Comparison of ENCODE assay signal across 20 cellular contexts in the genomic region with DNA sequence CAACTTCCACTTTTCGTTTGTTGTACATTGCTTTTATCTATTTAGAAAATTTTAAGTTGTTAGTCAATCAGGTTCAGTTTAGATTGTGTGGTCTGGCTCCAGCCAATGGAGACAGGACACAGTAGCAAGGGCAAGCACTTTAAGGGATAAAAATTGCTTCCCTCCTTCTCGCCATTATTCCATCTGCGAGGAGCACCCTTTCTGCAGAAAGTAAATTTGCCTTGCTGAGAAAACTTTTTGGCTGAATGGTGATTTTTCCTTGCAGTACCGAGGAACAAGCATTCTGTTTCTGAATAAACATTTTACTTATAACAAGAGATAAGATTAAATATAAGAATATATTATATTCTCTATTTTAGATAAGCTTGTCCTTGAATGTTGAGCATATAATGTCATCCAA. TPM values are rescaled to one million over a fixed set of nuclear protein-coding genes. Genes with fewer than 3 reads are reported as not detected.
DNase-seq lines count a peak whose midpoint lies in the region; ATAC-seq, FAIRE-seq and TF ChIP-seq lines count a peak whose summit lies in the region.
"Had no signal": no experiment of that assay in that cellular context is flagged by ENCODE, and none has a peak within 500 bp of the region (broad histone marks: within the 10 kb centered on the region; RNA-seq: fewer than 3 reads in every experiment).

No MANE protein-coding gene starts in this region.

- H3K9me3 Mint-ChIP-seq in activated CD8-positive, alpha-beta T cell treated with anti-CD3 and anti-CD28 coated beads for 36 hours = peaks cover 20% of the 10 kb centered on the region
- H3K9me3 Mint-ChIP-seq in Caco-2 (ENCODE audit: unreplicated experiment) = peaks cover 63% of the 10 kb centered on the region

- no peaks in the 10 kb centered on the region for H3K79me2 ChIP-seq in HepG2 (ENCODE audit: insufficient read depth, low read length)

- H3K4me3 ChIP-seq in HepG2 (replicated peaks in 1 of 3; ENCODE audit: insufficient read depth in 1 of 3, low read depth in 2 of 3, low read length in 3 of 3) = no peak overlapping the region
- no peak overlapping the region for H3K4me3 ChIP-seq in right lobe of liver
- H3K4me3 ChIP-seq in adipocyte (ENCODE audit: low read length) = peak overlapping the region; percentile 2
- H3K4me3 ChIP-seq in Caco-2 (ENCODE audit: low read depth, low read length) = no peak overlapping the region
- H3K4me3 ChIP-seq: A549 had no signal

- H3K27ac ChIP-seq in HepG2 (ENCODE audit: extremely low read length, insufficient read depth, low read length) (no peak overlapping the region), right lobe of liver (no peak overlapping the region)
- H3K27ac ChIP-seq: A549 had no signal

- peaks cover 5% of the 10 kb centered on the region for H3K36me3 Mint-ChIP-seq in activated CD8-positive, alpha-beta T cell treated with anti-CD3 and anti-CD28 coated beads for 36 hours (ENCODE audit: low read depth)
- no peaks in the 10 kb centered on the region for H3K36me3 Mint-ChIP-seq in Caco-2 (ENCODE audit: insufficient read depth, unreplicated experiment)

- FAIRE-seq in HepG2 (lab: Jason Lieb, UNC) = no peak
- FAIRE-seq: A549, GM12892, H54 had no signal

- peaks cover 1% of the 10 kb centered on the region for H3K4me1 Mint-ChIP-seq in activated CD8-positive, alpha-beta T cell treated with anti-CD3 and anti-CD28 coated beads for 36 hours (ENCODE audit: low read depth)
- H3K4me1 Mint-ChIP-seq in Caco-2 (ENCODE audit: low read depth, unreplicated experiment) = peaks cover 2% of the 10 kb centered on the region

- H3K27me3 ChIP-seq in HepG2 (ENCODE audit: control insufficient read depth in 1 of 2, insufficient read depth in 2 of 2, low read length in 2 of 2) (no peaks in the 10 kb centered on the region), right lobe of liver (no peaks in the 10 kb centered on the region), adipocyte (replicated peaks; ENCODE audit: control insufficient read depth, insufficient read depth, low read length) (no peaks in the 10 kb centered on the region), Caco-2 (replicated peaks; ENCODE audit: control insufficient read depth, insufficient read depth, low read length) (no peaks in the 10 kb centered on the region)

- TF ChIP-seq EP300 in HepG2 (IDR thresholded peaks at IDR 0.05; ENCODE audit: low read depth in 2 of 2, low read length in 2 of 2) (no peak), HepG2 (CRISPR knock-in tag; IDR thresholded peaks at IDR 0.05; ENCODE audit: borderline replicate concordance) (no peak)

- no peaks in the 10 kb centered on the region for H3K27me3 Mint-ChIP-seq in activated CD8-positive, alpha-beta T cell treated with anti-CD3 and anti-CD28 coated beads for 36 hours
- peaks cover 4% of the 10 kb centered on the region for H3K27me3 Mint-ChIP-seq in Caco-2 (ENCODE audit: insufficient read depth, unreplicated experiment)

- in situ Hi-C loops in HepG2 (cut with HindIII; ENCODE audit: extremely low pct_ligation_motif_present, low pct_unique_long_range_greater_than_20kb) = no loop called here

- H3K4me3 Mint-ChIP-seq in activated CD8-positive, alpha-beta T cell treated with anti-CD3 and anti-CD28 coated beads for 36 hours = no peak overlapping the region
- no peak overlapping the region for H3K4me3 Mint-ChIP-seq in Caco-2 (ENCODE audit: unreplicated experiment)
- H3K4me3 Mint-ChIP-seq: CD4-positive, alpha-beta memory T cell; HFFc6 had no signal

- no peaks in the 10 kb centered on the region for H4K20me1 ChIP-seq in HepG2 (ENCODE audit: insufficient read depth, low read length)

- no peak overlapping the region for H3K9ac ChIP-seq in HepG2 (ENCODE audit: insufficient read depth, low read depth, low read length)
- no peak overlapping the region for H3K9ac ChIP-seq in adipocyte (ENCODE audit: low read length)

- TF ChIP-seq CTCF in HepG2 (CRISPR knock-in tag; IDR thresholded peaks at IDR 0.05) = no peak
- TF ChIP-seq CTCF in right lobe of liver (IDR thresholded peaks at IDR 0.05) = no peak
- TF ChIP-seq CTCF in activated CD8-positive, alpha-beta T cell treated with anti-CD3 and anti-CD28 coated beads for 36 hours (IDR thresholded peaks at IDR 0.05) = no peak
- no peak for TF ChIP-seq CTCF in Caco-2 (IDR thresholded peaks at IDR 0.05; ENCODE audit: insufficient read depth in 1 of 2, low read depth in 1 of 2, low read length in 1 of 2, severe bottlenecking in 1 of 2, unreplicated experiment in 1 of 2)

- CTCF ChIA-PET in HepG2 (lab: Yijun Ruan, JAX; ENCODE audit: low intra/inter-chr PET ratio, low total read pairs) (no interaction called here), Caco-2 (lab: Charles Lee) (no interaction called here)
- CTCF ChIA-PET in activated CD8-positive, alpha-beta T cell treated with anti-CD3 and anti-CD28 coated beads for 36 hours (lab: Charles Lee) = no interaction called here

- 4% methylated on average over 4 of the region's 4 CpGs for WGBS in HepG2 (ENCODE audit: low lambda C conversion rate)
- WGBS in right lobe of liver (ENCODE audit: insufficient coverage, low coverage, low lambda C conversion rate, missing lambda C conversion rate) = 79% methylated on average over 4 of the region's 4 CpGs

- no peak overlapping the region for H3K4me2 ChIP-seq in HepG2 (ENCODE audit: low read depth, low read length)
- H3K4me2 ChIP-seq: A549 had no signal

- no peak for TF ChIP-seq POLR2A in HepG2 (IDR thresholded peaks at IDR 0.05; ENCODE audit: insufficient read depth in 1 of 2, low read depth in 2 of 2, low read length in 2 of 2)
- no peak for TF ChIP-seq POLR2A in right lobe of liver (IDR thresholded peaks at IDR 0.05)
- no peak for TF ChIP-seq POLR2A in erythroblast (IDR thresholded peaks at IDR 0.05; ENCODE audit: low read length)

- BruUV-seq in HepG2 (replicated peaks; lab: Mats Ljungman, UMichigan) = no TSS peak
- BruUV-seq in Caco-2 (replicated peaks; lab: Mats Ljungman, UMichigan) = no TSS peak

- peaks cover 25% of the 10 kb centered on the region for H3K9me3 ChIP-seq in HepG2 (ENCODE audit: low read length)
- H3K9me3 ChIP-seq in right lobe of liver = peaks cover 0 to 10% (median 0%) of the 10 kb centered on the region in 4 donors
- H3K9me3 ChIP-seq in adipocyte (ENCODE audit: control insufficient read depth, low read length) = peaks cover 42% of the 10 kb centered on the region
- peaks cover 39% of the 10 kb centered on the region for H3K9me3 ChIP-seq in Caco-2

- H3K27ac Mint-ChIP-seq in activated CD8-positive, alpha-beta T cell treated with anti-CD3 and anti-CD28 coated beads for 36 hours = no peak overlapping the region
- H3K27ac Mint-ChIP-seq in Caco-2 (ENCODE audit: unreplicated experiment) = no peak overlapping the region
- H3K27ac Mint-ChIP-seq: HFFc6 had no signal

- no peaks in the 10 kb centered on the region for H3K4me1 ChIP-seq in HepG2 (ENCODE audit: insufficient read depth, low read length)
- H3K4me1 ChIP-seq in right lobe of liver = no peaks in the 10 kb centered on the region
- H3K4me1 ChIP-seq in adipocyte (ENCODE audit: control insufficient read depth, insufficient read depth, low read length) = peaks cover 1% of the 10 kb centered on the region
- H3K4me1 ChIP-seq in Caco-2 = no peaks in the 10 kb centered on the region
- H3K4me1 ChIP-seq: A549 had no signal

- POLR2A ChIA-PET in HepG2 (lab: Yijun Ruan, JAX) (no interaction called here), Caco-2 (lab: Charles Lee) (no interaction called here)
- POLR2A ChIA-PET in activated CD8-positive, alpha-beta T cell treated with anti-CD3 and anti-CD28 coated beads for 36 hours (lab: Charles Lee) = no interaction called here

- no peak for TF ChIP-seq RAD21 in HepG2 (CRISPR knock-in tag; IDR thresholded peaks at IDR 0.05)

- H2AFZ ChIP-seq in HepG2 (ENCODE audit: low read length) = no peak overlapping the region

- ATAC-seq in HepG2 (no peak), right lobe of liver (no peak)
- no peak for ATAC-seq in activated CD8-positive, alpha-beta T cell treated with anti-CD3 and anti-CD28 coated beads for 36 hours
- ATAC-seq: A549 had no signal

- intact Hi-C loops in HepG2 (cut with micrococcal nuclease; ENCODE audit: unreplicated experiment) (no loop called here), right lobe of liver (cut with DNase I) (no loop called here), Caco-2 (cut with micrococcal nuclease; ENCODE audit: unreplicated experiment) (no loop called here)
- intact Hi-C loops in activated CD8-positive, alpha-beta T cell treated with anti-CD3 and anti-CD28 coated beads for 36 hours (cut with micrococcal nuclease) = no loop called here

- no peak for DNase-seq in HepG2 (ENCODE audit: low spot score)
- DNase-seq in right lobe of liver = no peak
- no peak for DNase-seq in adipocyte (ENCODE audit: low read depth)
- DNase-seq in erythroblast (lab: John Stamatoyannopoulos, UW) = peak; percentile 6 to 13
- DNase-seq in activated CD8-positive, alpha-beta T cell treated with anti-CD3 and anti-CD28 coated beads for 36 hours = no peak
- DNase-seq in Caco-2 = no peak
- DNase-seq: 8988T; ACHN; C1 segment of cervical spinal cord; CD4-positive, alpha-beta memory T cell; COR-L47; DMS153; DMS79 treated with DMSO at 0.1 percent for 48 hours; GF-D8; GOT3; HCEC 1CT; HFFc6 had no signal

- H3K36me3 ChIP-seq in HepG2 (replicated peaks in 1 of 2; ENCODE audit: control insufficient read depth in 1 of 2, insufficient read depth in 2 of 2, low read length in 2 of 2) = no peaks in the 10 kb centered on the region
- H3K36me3 ChIP-seq in right lobe of liver = no peaks in the 10 kb centered on the region
- H3K36me3 ChIP-seq in adipocyte (ENCODE audit: control insufficient read depth, insufficient read depth, low read length, severe bottlenecking) = no peaks in the 10 kb centered on the region
- no peaks in the 10 kb centered on the region for H3K36me3 ChIP-seq in Caco-2 (ENCODE audit: control insufficient read depth, insufficient read depth, low read length)

RNA-seq across cellular contexts. Expression of a gene that starts 34.5 kb away (rescaled TPM):
- total RNA-seq in HepG2 (2016; rRNA removed; fragmentation: Illumina TruSeq; extraction: Trizol) (not detected in 2 replicates), right lobe of liver (100 to 1,000 TPM in 3 of 6 experiments, 10 to 100 TPM in 3; 39.3 to 160 (median 97.4) TPM), Caco-2 (2022) (50.4 and 53.7 TPM in 2 replicates)
- total RNA-seq in HepG2 (2016; cell fraction: cytosol; rRNA removed; fragmentation: Illumina TruSeq; extraction: Trizol; ENCODE audit: low read depth) = not detected in 2 replicates
- total RNA-seq in HepG2 (2016; cell fraction: insoluble cytoplasmic fraction; rRNA removed; fragmentation: Illumina TruSeq; extraction: Trizol) = not detected in 2 replicates
- total RNA-seq in HepG2 (2016; cell fraction: membrane; rRNA removed; fragmentation: Illumina TruSeq; extraction: Trizol) = not detected in 2 replicates
- not detected in 2 replicates for total RNA-seq in HepG2 (2016; cell fraction: nucleus; rRNA removed; fragmentation: Illumina TruSeq; extraction: Trizol)
- not detected in 2 replicates for polyA plus RNA-seq in HepG2 (2011; rRNA removed)
- polyA plus RNA-seq in HepG2 (2011; cell fraction: cytosol; rRNA removed) = 0.04 and 0.12 TPM in 2 replicates
- 0.14 and 0.16 TPM in 2 replicates for polyA plus RNA-seq in HepG2 (2011; cell fraction: nucleus; rRNA removed)
- polyA plus RNA-seq in HepG2 (2012) = not detected in 2 replicates
- polyA plus RNA-seq in HepG2 (2016; cell fraction: cytosol; fragmentation: Illumina TruSeq; extraction: Trizol; ENCODE audit: low read depth) = not detected in 2 replicates
- not detected in 2 replicates for polyA plus RNA-seq in HepG2 (2016; cell fraction: insoluble cytoplasmic fraction; fragmentation: Illumina TruSeq; extraction: Trizol; ENCODE audit: low read depth)
- polyA plus RNA-seq in HepG2 (2016; cell fraction: membrane; fragmentation: Illumina TruSeq; extraction: Trizol; ENCODE audit: low read depth) = not detected in 2 replicates
- polyA plus RNA-seq in HepG2 (2016; cell fraction: nucleus; fragmentation: Illumina TruSeq; extraction: Trizol; ENCODE audit: insufficient read depth, low read depth) = not detected in 2 replicates
- polyA minus RNA-seq in HepG2 (2011; rRNA and poly(A)+ RNA removed; ENCODE audit: low replicate concordance) = 0.76 and 313 TPM in 2 replicates
- 3.5 and 6.8 TPM in 2 replicates for polyA minus RNA-seq in HepG2 (2011; cell fraction: cytosol; rRNA and poly(A)+ RNA removed)
- 0.87 and 3.2 TPM in 2 replicates for polyA minus RNA-seq in HepG2 (2011; cell fraction: nucleus; rRNA and poly(A)+ RNA removed)
- total RNA-seq in activated CD8-positive, alpha-beta T cell treated with anti-CD3 and anti-CD28 coated beads for 36 hours = 100 to 1,000 TPM; 590 to 602 TPM

Comparison
In these comparisons a context has a peak if more than half of its experiments do, and no peak if none do; other contexts are left out.
1. RNA of a gene that starts 34.5 kb away (total RNA-seq): 590 to 602 TPM in activated CD8-positive, alpha-beta T cell treated with anti-CD3 and anti-CD28 coated beads for 36 hours, 39.3 to 160 TPM in right lobe of liver and 50.4 to 53.7 TPM in Caco-2; not detected in HepG2; every median in the first group is over 10 times any median in the second.
2. DNase-seq: peak in erythroblast (2 of 2); none in HepG2 (single experiment), right lobe of liver (0 of 3), adipocyte (single experiment), activated CD8-positive, alpha-beta T cell treated with anti-CD3 and anti-CD28 coated beads for 36 hours (single experiment) and Caco-2 (0 of 2).